In the genomic region with DNA sequence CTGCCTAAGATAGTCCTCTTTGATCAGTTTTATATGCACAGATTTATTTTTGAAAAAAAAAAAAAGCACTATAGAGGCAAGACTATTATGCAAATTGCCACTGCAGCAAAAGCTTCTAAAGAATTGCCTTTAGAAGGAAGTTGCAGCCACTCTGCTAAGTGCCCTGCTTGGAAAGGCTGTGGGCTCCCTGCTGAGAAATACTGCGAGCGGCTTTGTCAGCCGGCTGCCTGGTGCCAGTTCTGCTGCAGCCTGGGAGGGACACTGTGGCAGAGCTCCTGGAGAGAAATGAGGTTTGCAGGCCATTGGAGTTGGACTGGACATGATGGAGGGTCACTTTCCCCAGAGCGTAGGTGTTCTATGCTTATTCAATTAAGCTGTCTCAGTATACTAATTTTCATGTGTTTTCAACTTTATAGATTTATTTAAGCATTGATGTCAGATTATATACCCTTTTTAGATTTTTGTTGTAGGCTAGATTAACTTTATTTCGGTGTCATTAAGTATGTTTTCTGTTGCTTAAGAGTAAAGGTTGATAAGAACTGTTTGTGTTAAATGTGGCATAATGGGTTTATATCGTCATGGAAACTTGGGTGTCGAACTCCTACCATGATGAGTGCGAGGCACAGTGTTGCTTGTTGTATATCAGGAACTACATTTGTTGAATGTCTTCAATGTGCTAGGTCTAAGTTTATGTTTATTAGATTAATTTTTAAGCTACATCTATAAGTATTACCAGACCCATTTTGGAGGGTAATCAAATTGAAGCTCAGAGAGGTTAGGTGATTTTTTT, we compare ENCODE assay signal across 1 cellular context.
TF ChIP-seq lines count a peak whose summit lies in the region.

No MANE protein-coding gene starts in this region.

TF ChIP-seq in HEK293, 187 proteins besides CTCF, POLR2A, EP300 and RAD21 (continued from another document and continues in another):
- TF ChIP-seq, protein P1, sequence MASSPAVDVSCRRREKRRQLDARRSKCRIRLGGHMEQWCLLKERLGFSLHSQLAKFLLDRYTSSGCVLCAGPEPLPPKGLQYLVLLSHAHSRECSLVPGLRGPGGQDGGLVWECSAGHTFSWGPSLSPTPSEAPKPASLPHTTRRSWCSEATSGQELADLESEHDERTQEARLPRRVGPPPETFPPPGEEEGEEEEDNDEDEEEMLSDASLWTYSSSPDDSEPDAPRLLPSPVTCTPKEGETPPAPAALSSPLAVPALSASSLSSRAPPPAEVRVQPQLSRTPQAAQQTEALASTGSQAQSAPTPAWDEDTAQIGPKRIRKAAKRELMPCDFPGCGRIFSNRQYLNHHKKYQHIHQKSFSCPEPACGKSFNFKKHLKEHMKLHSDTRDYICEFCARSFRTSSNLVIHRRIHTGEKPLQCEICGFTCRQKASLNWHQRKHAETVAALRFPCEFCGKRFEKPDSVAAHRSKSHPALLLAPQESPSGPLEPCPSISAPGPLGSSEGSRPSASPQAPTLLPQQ (tag by site-specific recombination; IDR thresholded peaks at IDR 0.05), result no peak
- TF ChIP-seq ZXDB (tag by site-specific recombination; IDR thresholded peaks at IDR 0.05), result peak; percentile 29; the same call in 1 of the 2 replicates
- TF ChIP-seq, protein P2, sequence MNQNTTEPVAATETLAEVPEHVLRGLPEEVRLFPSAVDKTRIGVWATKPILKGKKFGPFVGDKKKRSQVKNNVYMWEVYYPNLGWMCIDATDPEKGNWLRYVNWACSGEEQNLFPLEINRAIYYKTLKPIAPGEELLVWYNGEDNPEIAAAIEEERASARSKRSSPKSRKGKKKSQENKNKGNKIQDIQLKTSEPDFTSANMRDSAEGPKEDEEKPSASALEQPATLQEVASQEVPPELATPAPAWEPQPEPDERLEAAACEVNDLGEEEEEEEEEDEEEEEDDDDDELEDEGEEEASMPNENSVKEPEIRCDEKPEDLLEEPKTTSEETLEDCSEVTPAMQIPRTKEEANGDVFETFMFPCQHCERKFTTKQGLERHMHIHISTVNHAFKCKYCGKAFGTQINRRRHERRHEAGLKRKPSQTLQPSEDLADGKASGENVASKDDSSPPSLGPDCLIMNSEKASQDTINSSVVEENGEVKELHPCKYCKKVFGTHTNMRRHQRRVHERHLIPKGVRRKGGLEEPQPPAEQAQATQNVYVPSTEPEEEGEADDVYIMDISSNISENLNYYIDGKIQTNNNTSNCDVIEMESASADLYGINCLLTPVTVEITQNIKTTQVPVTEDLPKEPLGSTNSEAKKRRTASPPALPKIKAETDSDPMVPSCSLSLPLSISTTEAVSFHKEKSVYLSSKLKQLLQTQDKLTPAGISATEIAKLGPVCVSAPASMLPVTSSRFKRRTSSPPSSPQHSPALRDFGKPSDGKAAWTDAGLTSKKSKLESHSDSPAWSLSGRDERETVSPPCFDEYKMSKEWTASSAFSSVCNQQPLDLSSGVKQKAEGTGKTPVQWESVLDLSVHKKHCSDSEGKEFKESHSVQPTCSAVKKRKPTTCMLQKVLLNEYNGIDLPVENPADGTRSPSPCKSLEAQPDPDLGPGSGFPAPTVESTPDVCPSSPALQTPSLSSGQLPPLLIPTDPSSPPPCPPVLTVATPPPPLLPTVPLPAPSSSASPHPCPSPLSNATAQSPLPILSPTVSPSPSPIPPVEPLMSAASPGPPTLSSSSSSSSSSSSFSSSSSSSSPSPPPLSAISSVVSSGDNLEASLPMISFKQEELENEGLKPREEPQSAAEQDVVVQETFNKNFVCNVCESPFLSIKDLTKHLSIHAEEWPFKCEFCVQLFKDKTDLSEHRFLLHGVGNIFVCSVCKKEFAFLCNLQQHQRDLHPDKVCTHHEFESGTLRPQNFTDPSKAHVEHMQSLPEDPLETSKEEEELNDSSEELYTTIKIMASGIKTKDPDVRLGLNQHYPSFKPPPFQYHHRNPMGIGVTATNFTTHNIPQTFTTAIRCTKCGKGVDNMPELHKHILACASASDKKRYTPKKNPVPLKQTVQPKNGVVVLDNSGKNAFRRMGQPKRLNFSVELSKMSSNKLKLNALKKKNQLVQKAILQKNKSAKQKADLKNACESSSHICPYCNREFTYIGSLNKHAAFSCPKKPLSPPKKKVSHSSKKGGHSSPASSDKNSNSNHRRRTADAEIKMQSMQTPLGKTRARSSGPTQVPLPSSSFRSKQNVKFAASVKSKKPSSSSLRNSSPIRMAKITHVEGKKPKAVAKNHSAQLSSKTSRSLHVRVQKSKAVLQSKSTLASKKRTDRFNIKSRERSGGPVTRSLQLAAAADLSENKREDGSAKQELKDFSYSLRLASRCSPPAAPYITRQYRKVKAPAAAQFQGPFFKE (tag by site-specific recombination; IDR thresholded peaks at IDR 0.05; ENCODE audit: borderline replicate concordance), result no peak
- no peak for TF ChIP-seq ZNF433 (tag by site-specific recombination; IDR thresholded peaks at IDR 0.05; ENCODE audit: low read depth)
- 0 out of 2 replicates have a peak, but pooled peaks have one; percentile 54 for TF ChIP-seq IKZF3 (tag by site-specific recombination; IDR thresholded peaks at IDR 0.05)
- no peak for TF ChIP-seq ZNF311 (tag by site-specific recombination; IDR thresholded peaks at IDR 0.05; ENCODE audit: borderline replicate concordance)
- no peak for TF ChIP-seq ZNF560 (tag by site-specific recombination; IDR thresholded peaks at IDR 0.05; ENCODE audit: borderline replicate concordance)
- peak; percentile 38; the same call in 1 of the 2 replicates for TF ChIP-seq ZNF596 (tag by site-specific recombination; IDR thresholded peaks at IDR 0.05)
- TF ChIP-seq FEZF1 (tag by site-specific recombination; IDR thresholded peaks at IDR 0.05), result peak; percentile 99
- no peak for TF ChIP-seq ZNF670 (tag by site-specific recombination; IDR thresholded peaks at IDR 0.05; ENCODE audit: low read depth)
- TF ChIP-seq GLIS2 (tag by site-specific recombination; IDR thresholded peaks at IDR 0.05), result no peak
- no peak for TF ChIP-seq ZNF391 (tag by site-specific recombination; IDR thresholded peaks at IDR 0.05; ENCODE audit: borderline replicate concordance, low read depth)
- TF ChIP-seq ZNF623 (tag by site-specific recombination; IDR thresholded peaks at IDR 0.05), result no peak
- TF ChIP-seq ZNF600 (tag by site-specific recombination; IDR thresholded peaks at IDR 0.05), result peak; percentile 97
- TF ChIP-seq OSR2 (tag by site-specific recombination; IDR thresholded peaks at IDR 0.05), result peak; percentile 57
- TF ChIP-seq ZBTB17 (tag by site-specific recombination; IDR thresholded peaks at IDR 0.05), result peak; percentile 82
- TF ChIP-seq, protein P3, sequence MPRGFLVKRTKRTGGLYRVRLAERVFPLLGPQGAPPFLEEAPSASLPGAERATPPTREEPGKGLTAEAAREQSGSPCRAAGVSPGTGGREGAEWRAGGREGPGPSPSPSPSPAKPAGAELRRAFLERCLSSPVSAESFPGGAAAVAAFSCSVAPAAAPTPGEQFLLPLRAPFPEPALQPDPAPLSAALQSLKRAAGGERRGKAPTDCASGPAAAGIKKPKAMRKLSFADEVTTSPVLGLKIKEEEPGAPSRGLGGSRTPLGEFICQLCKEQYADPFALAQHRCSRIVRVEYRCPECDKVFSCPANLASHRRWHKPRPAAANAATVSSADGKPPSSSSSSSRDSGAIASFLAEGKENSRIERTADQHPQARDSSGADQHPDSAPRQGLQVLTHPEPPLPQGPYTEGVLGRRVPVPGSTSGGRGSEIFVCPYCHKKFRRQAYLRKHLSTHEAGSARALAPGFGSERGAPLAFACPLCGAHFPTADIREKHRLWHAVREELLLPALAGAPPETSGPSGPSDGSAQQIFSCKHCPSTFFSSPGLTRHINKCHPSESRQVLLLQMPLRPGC (tag by site-specific recombination; IDR thresholded peaks at IDR 0.05), result no peak
- no peak for TF ChIP-seq ZNF239 (tag by site-specific recombination; IDR thresholded peaks at IDR 0.05)
- TF ChIP-seq, protein P4, sequence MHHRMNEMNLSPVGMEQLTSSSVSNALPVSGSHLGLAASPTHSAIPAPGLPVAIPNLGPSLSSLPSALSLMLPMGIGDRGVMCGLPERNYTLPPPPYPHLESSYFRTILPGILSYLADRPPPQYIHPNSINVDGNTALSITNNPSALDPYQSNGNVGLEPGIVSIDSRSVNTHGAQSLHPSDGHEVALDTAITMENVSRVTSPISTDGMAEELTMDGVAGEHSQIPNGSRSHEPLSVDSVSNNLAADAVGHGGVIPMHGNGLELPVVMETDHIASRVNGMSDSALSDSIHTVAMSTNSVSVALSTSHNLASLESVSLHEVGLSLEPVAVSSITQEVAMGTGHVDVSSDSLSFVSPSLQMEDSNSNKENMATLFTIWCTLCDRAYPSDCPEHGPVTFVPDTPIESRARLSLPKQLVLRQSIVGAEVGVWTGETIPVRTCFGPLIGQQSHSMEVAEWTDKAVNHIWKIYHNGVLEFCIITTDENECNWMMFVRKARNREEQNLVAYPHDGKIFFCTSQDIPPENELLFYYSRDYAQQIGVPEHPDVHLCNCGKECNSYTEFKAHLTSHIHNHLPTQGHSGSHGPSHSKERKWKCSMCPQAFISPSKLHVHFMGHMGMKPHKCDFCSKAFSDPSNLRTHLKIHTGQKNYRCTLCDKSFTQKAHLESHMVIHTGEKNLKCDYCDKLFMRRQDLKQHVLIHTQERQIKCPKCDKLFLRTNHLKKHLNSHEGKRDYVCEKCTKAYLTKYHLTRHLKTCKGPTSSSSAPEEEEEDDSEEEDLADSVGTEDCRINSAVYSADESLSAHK (tag by site-specific recombination; IDR thresholded peaks at IDR 0.05), result no peak
- TF ChIP-seq ZNF544 (tag by site-specific recombination; IDR thresholded peaks at IDR 0.05), result no peak
- TF ChIP-seq ZNF660 (tag by site-specific recombination; IDR thresholded peaks at IDR 0.05), result peak; percentile 57; the same call in 1 of the 2 replicates
- TF ChIP-seq ZNF785 (tag by site-specific recombination; IDR thresholded peaks at IDR 0.05), result no peak
- no peak for TF ChIP-seq KLF8 (tag by site-specific recombination; IDR thresholded peaks at IDR 0.05)
- TF ChIP-seq, protein P5, sequence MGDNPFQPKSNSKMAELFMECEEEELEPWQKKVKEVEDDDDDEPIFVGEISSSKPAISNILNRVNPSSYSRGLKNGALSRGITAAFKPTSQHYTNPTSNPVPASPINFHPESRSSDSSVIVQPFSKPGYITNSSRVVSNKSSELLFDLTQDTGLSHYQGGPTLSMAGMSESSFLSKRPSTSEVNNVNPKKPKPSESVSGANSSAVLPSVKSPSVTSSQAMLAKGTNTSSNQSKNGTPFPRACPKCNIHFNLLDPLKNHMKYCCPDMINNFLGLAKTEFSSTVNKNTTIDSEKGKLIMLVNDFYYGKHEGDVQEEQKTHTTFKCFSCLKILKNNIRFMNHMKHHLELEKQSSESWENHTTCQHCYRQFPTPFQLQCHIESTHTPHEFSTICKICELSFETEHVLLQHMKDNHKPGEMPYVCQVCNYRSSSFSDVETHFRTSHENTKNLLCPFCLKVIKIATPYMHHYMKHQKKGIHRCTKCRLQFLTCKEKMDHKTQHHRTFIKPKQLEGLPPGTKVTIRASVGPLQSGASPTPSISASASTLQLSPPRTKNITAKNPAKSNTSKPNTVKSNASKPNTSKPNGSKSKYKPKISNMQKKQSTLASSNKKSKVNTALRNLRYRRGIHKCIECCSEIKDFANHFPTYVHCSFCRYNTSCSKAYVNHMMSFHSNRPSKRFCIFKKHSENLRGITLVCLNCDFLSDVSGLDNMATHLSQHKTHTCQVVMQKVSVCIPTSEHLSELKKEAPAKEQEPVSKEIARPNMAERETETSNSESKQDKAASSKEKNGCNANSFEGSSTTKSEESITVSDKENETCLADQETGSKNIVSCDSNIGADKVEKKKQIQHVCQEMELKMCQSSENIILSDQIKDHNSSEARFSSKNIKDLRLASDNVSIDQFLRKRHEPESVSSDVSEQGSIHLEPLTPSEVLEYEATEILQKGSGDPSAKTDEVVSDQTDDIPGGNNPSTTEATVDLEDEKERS (tag by site-specific recombination; IDR thresholded peaks at IDR 0.05), result no peak
- TF ChIP-seq ZNF114 (tag by site-specific recombination; IDR thresholded peaks at IDR 0.05), result no peak
- TF ChIP-seq, protein P6, sequence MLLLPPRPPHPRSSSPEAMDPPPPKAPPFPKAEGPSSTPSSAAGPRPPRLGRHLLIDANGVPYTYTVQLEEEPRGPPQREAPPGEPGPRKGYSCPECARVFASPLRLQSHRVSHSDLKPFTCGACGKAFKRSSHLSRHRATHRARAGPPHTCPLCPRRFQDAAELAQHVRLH (tag by site-specific recombination; IDR thresholded peaks at IDR 0.05), result no peak
- TF ChIP-seq ZNF248 (tag by site-specific recombination; IDR thresholded peaks at IDR 0.05), result no peak
- TF ChIP-seq KLF9 (tag by site-specific recombination; IDR thresholded peaks at IDR 0.05; ENCODE audit: low read depth), result no peak
- TF ChIP-seq, protein P7, sequence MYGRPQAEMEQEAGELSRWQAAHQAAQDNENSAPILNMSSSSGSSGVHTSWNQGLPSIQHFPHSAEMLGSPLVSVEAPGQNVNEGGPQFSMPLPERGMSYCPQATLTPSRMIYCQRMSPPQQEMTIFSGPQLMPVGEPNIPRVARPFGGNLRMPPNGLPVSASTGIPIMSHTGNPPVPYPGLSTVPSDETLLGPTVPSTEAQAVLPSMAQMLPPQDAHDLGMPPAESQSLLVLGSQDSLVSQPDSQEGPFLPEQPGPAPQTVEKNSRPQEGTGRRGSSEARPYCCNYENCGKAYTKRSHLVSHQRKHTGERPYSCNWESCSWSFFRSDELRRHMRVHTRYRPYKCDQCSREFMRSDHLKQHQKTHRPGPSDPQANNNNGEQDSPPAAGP (tag by site-specific recombination; IDR thresholded peaks at IDR 0.05), result no peak
- TF ChIP-seq, protein P8, sequence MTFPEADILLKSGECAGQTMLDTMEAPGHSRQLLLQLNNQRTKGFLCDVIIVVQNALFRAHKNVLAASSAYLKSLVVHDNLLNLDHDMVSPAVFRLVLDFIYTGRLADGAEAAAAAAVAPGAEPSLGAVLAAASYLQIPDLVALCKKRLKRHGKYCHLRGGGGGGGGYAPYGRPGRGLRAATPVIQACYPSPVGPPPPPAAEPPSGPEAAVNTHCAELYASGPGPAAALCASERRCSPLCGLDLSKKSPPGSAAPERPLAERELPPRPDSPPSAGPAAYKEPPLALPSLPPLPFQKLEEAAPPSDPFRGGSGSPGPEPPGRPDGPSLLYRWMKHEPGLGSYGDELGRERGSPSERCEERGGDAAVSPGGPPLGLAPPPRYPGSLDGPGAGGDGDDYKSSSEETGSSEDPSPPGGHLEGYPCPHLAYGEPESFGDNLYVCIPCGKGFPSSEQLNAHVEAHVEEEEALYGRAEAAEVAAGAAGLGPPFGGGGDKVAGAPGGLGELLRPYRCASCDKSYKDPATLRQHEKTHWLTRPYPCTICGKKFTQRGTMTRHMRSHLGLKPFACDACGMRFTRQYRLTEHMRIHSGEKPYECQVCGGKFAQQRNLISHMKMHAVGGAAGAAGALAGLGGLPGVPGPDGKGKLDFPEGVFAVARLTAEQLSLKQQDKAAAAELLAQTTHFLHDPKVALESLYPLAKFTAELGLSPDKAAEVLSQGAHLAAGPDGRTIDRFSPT (tag by site-specific recombination; IDR thresholded peaks at IDR 0.05), result no peak
- no peak for TF ChIP-seq ZBTB8A (tag by site-specific recombination; IDR thresholded peaks at IDR 0.05)
- TF ChIP-seq ZNF157 (tag by site-specific recombination; IDR thresholded peaks at IDR 0.05), result no peak
- TF ChIP-seq ZNF777 (tag by site-specific recombination; IDR thresholded peaks at IDR 0.05; ENCODE audit: borderline replicate concordance), result no peak
- peak; percentile 58 for TF ChIP-seq ZNF335 (tag by site-specific recombination; conservative IDR thresholded peaks at IDR 0.05)
- TF ChIP-seq GLIS1 (tag by site-specific recombination; IDR thresholded peaks at IDR 0.05), result peak; percentile 72
- TF ChIP-seq ZIC2 (tag by site-specific recombination; IDR thresholded peaks at IDR 0.05), result peak; percentile 84
- no peak for TF ChIP-seq ZNF664 (tag by site-specific recombination; IDR thresholded peaks at IDR 0.05)
- TF ChIP-seq TCF7L2 (IDR thresholded peaks at IDR 0.05; ENCODE audit: borderline replicate concordance, low read depth, low read length), result no peak; the same call in 1 of the 2 replicates
- TF ChIP-seq ZNF837 (tag by site-specific recombination; IDR thresholded peaks at IDR 0.05), result no peak
- TF ChIP-seq ZNF561 (tag by site-specific recombination; IDR thresholded peaks at IDR 0.05; ENCODE audit: borderline replicate concordance), result peak; percentile 69; the same call in 1 of the 2 replicates
- TF ChIP-seq TRIM28 (IDR thresholded peaks at IDR 0.05; ENCODE audit: borderline replicate concordance, low read length), result peak; percentile 74
- no peak for TF ChIP-seq ZNF416 (tag by site-specific recombination; IDR thresholded peaks at IDR 0.05)
